Comparison of ENCODE assay signal across 1 cellular context in genomic region chr1:164774819-164775654, GRCh38.
TF ChIP-seq lines count a peak whose summit lies in the region.

No MANE protein-coding gene starts in this region.

TF ChIP-seq in K562, 482 proteins besides CTCF, POLR2A, EP300 and RAD21 (continued from another document and continues in another):
- TF ChIP-seq SAFB2 (IDR thresholded peaks at IDR 0.05; ENCODE audit: borderline replicate concordance, low read depth, low read length, severe bottlenecking) (no peak), L3MBTL2 (IDR thresholded peaks at IDR 0.05) (peak; percentile 30; the same call in 1 of the 2 replicates), ARNT (IDR thresholded peaks at IDR 0.05) (no peak), FOXM1 (IDR thresholded peaks at IDR 0.05; ENCODE audit: low read depth) (peak; percentile 66; the same call in 1 of the 2 replicates), FOXM1 (CRISPR knock-in tag; IDR thresholded peaks at IDR 0.05; ENCODE audit: low read depth) (no peak), SMAD4 (CRISPR knock-in tag; conservative IDR thresholded peaks at IDR 0.05) (peak; percentile 35; the same call in 1 of the 2 replicates), ZNF609 (CRISPR knock-in tag; IDR thresholded peaks at IDR 0.05; ENCODE audit: borderline replicate concordance) (no peak), JUN (IDR thresholded peaks at IDR 0.05; ENCODE audit: borderline replicate concordance, low read depth, low read length) (no peak), JUN (CRISPR knock-in tag; IDR thresholded peaks at IDR 0.05; ENCODE audit: borderline replicate concordance) (no peak), ZEB2 (IDR thresholded peaks at IDR 0.05) (no peak), NCOA2 (IDR thresholded peaks at IDR 0.05; ENCODE audit: partially characterized antibody in 2 of 2) (no peak), ASH1L (IDR thresholded peaks at IDR 0.05; ENCODE audit: borderline replicate concordance, low read depth, partially characterized antibody) (no peak), ZNF766 (CRISPR knock-in tag; conservative IDR thresholded peaks at IDR 0.05) (peak; percentile 77), EZH2 (IDR thresholded peaks at IDR 0.05; ENCODE audit: borderline replicate concordance, low read depth, low read length) (no peak), SNAPC5 (CRISPR knock-in tag; IDR thresholded peaks at IDR 0.05) (no peak), BCL6 (CRISPR knock-in tag; IDR thresholded peaks at IDR 0.05) (no peak), FOXK2 (conservative IDR thresholded peaks at IDR 0.05 in 1 of 2, IDR thresholded peaks at IDR 0.05 in 1 of 2; ENCODE audit: low read depth in 2 of 2) (peak; percentile 82 to 85), ZNF445 (CRISPR knock-in tag; IDR thresholded peaks at IDR 0.05; ENCODE audit: low read depth) (no peak), ZNF41 (CRISPR knock-in tag; conservative IDR thresholded peaks at IDR 0.05) (no peak), FOXA3 (CRISPR knock-in tag; conservative IDR thresholded peaks at IDR 0.05 in 1 of 2, IDR thresholded peaks at IDR 0.05 in 1 of 2) (peak in 1 of 2 experiments; percentile 25; a peak in 1 of 4 replicates), MEIS2 (IDR thresholded peaks at IDR 0.05; ENCODE audit: partially characterized antibody) (peak; percentile 80), CAMTA2 (CRISPR knock-in tag; conservative IDR thresholded peaks at IDR 0.05) (no peak), DEAF1 (CRISPR knock-in tag; IDR thresholded peaks at IDR 0.05) (no peak), DIDO1 (tag; IDR thresholded peaks at IDR 0.05; ENCODE audit: low read depth) (no peak), ATF1 (CRISPR knock-in tag; IDR thresholded peaks at IDR 0.05) (no peak), ATF1 (tag; IDR thresholded peaks at IDR 0.05) (peak; percentile 34; the same call in 1 of the 2 replicates), SRF (CRISPR knock-in tag; IDR thresholded peaks at IDR 0.05) (no peak), KDM1A (IDR thresholded peaks at IDR 0.05) (peak; percentile 54 to 68; a peak in 3 of 4 replicates), FOXP1 (CRISPR knock-in tag; IDR thresholded peaks at IDR 0.05) (0 out of 2 replicates have a peak, but pooled peaks have one; percentile 55), TCFL5 (CRISPR knock-in tag; conservative IDR thresholded peaks at IDR 0.05) (no peak), ADNP (tag; IDR thresholded peaks at IDR 0.05) (no peak), NELFE (IDR thresholded peaks at IDR 0.05; ENCODE audit: insufficient read depth, insufficient read length) (no peak), EHMT2 (IDR thresholded peaks at IDR 0.05) (no peak), HOXB6 (CRISPR knock-in tag; IDR thresholded peaks at IDR 0.05; ENCODE audit: borderline replicate concordance) (no peak), ZSCAN32 (CRISPR knock-in tag; IDR thresholded peaks at IDR 0.05) (no peak), CBFA2T3 (IDR thresholded peaks at IDR 0.05) (peak; percentile 86), ZKSCAN3 (CRISPR knock-in tag; IDR thresholded peaks at IDR 0.05) (no peak), SRSF3 (IDR thresholded peaks at IDR 0.05; ENCODE audit: insufficient read depth, low read length) (no peak), ZNF324 (CRISPR knock-in tag; IDR thresholded peaks at IDR 0.05) (no peak), ZBTB9 (CRISPR knock-in tag; IDR thresholded peaks at IDR 0.05) (no peak), MTA3 (IDR thresholded peaks at IDR 0.05; ENCODE audit: borderline replicate concordance) (0 out of 2 replicates have a peak, but pooled peaks have one; percentile 39), ELF1 (tag; IDR thresholded peaks at IDR 0.05) (no peak), SMAD2 (IDR thresholded peaks at IDR 0.05; ENCODE audit: low read depth, low read length) (no peak), NR2C2 (CRISPR knock-in tag; IDR thresholded peaks at IDR 0.05) (no peak), NR2C2 (tag; IDR thresholded peaks at IDR 0.05) (peak; percentile 57; the same call in 1 of the 2 replicates), ZNF232 (CRISPR knock-in tag; IDR thresholded peaks at IDR 0.05) (no peak), FOXA1 (IDR thresholded peaks at IDR 0.05; ENCODE audit: borderline replicate concordance) (no peak), TCF3 (CRISPR knock-in tag; IDR thresholded peaks at IDR 0.05) (peak; percentile 94), ZNF449 (CRISPR knock-in tag; IDR thresholded peaks at IDR 0.05) (no peak)
- TF ChIP-seq, protein P1, sequence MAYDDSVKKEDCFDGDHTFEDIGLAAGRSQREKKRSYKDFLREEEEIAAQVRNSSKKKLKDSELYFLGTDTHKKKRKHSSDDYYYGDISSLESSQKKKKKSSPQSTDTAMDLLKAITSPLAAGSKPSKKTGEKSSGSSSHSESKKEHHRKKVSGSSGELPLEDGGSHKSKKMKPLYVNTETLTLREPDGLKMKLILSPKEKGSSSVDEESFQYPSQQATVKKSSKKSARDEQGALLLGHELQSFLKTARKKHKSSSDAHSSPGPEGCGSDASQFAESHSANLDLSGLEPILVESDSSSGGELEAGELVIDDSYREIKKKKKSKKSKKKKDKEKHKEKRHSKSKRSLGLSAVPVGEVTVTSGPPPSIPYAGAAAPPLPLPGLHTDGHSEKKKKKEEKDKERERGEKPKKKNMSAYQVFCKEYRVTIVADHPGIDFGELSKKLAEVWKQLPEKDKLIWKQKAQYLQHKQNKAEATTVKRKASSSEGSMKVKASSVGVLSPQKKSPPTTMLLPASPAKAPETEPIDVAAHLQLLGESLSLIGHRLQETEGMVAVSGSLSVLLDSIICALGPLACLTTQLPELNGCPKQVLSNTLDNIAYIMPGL (CRISPR knock-in tag; IDR thresholded peaks at IDR 0.05) = no peak
- TF ChIP-seq, protein P2, sequence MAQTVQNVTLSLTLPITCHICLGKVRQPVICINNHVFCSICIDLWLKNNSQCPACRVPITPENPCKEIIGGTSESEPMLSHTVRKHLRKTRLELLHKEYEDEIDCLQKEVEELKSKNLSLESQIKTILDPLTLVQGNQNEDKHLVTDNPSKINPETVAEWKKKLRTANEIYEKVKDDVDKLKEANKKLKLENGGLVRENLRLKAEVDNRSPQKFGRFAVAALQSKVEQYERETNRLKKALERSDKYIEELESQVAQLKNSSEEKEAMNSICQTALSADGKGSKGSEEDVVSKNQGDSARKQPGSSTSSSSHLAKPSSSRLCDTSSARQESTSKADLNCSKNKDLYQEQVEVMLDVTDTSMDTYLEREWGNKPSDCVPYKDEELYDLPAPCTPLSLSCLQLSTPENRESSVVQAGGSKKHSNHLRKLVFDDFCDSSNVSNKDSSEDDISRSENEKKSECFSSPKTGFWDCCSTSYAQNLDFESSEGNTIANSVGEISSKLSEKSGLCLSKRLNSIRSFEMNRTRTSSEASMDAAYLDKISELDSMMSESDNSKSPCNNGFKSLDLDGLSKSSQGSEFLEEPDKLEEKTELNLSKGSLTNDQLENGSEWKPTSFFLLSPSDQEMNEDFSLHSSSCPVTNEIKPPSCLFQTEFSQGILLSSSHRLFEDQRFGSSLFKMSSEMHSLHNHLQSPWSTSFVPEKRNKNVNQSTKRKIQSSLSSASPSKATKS (CRISPR knock-in tag; IDR thresholded peaks at IDR 0.05) = no peak
- TF ChIP-seq, protein P3, sequence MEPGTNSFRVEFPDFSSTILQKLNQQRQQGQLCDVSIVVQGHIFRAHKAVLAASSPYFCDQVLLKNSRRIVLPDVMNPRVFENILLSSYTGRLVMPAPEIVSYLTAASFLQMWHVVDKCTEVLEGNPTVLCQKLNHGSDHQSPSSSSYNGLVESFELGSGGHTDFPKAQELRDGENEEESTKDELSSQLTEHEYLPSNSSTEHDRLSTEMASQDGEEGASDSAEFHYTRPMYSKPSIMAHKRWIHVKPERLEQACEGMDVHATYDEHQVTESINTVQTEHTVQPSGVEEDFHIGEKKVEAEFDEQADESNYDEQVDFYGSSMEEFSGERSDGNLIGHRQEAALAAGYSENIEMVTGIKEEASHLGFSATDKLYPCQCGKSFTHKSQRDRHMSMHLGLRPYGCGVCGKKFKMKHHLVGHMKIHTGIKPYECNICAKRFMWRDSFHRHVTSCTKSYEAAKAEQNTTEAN (CRISPR knock-in tag; IDR thresholded peaks at IDR 0.05) = no peak
- TF ChIP-seq, protein P4, sequence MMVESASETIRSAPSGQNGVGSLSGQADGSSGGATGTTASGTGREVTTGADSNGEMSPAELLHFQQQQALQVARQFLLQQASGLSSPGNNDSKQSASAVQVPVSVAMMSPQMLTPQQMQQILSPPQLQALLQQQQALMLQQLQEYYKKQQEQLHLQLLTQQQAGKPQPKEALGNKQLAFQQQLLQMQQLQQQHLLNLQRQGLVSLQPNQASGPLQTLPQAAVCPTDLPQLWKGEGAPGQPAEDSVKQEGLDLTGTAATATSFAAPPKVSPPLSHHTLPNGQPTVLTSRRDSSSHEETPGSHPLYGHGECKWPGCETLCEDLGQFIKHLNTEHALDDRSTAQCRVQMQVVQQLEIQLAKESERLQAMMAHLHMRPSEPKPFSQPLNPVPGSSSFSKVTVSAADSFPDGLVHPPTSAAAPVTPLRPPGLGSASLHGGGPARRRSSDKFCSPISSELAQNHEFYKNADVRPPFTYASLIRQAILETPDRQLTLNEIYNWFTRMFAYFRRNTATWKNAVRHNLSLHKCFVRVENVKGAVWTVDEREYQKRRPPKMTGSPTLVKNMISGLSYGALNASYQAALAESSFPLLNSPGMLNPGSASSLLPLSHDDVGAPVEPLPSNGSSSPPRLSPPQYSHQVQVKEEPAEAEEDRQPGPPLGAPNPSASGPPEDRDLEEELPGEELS (CRISPR knock-in tag; IDR thresholded peaks at IDR 0.05; ENCODE audit: borderline replicate concordance) = no peak
